Comparison of ENCODE assay signal across 1 cellular context in genomic region chr19:58575183-58576041, GRCh38.
TF ChIP-seq lines count a peak whose summit lies in the region.

No MANE protein-coding gene starts in this region.

TF ChIP-seq in HepG2, 621 proteins besides CTCF, POLR2A, EP300 and RAD21 (continued from another document and continues in another):
- TF ChIP-seq, protein P1, sequence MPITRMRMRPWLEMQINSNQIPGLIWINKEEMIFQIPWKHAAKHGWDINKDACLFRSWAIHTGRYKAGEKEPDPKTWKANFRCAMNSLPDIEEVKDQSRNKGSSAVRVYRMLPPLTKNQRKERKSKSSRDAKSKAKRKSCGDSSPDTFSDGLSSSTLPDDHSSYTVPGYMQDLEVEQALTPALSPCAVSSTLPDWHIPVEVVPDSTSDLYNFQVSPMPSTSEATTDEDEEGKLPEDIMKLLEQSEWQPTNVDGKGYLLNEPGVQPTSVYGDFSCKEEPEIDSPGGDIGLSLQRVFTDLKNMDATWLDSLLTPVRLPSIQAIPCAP (CRISPR knock-in tag; IDR thresholded peaks at IDR 0.05; ENCODE audit: low read depth) = no peak
- TF ChIP-seq ZNF607 (CRISPR knock-in tag; IDR thresholded peaks at IDR 0.05; ENCODE audit: borderline replicate concordance) (peak; percentile 46; the same call in 1 of the 2 replicates), RAD51 (IDR thresholded peaks at IDR 0.05; ENCODE audit: borderline replicate concordance) (no peak), SMC3 (IDR thresholded peaks at IDR 0.05; ENCODE audit: low read length) (no peak), ZNF224 (CRISPR knock-in tag; IDR thresholded peaks at IDR 0.05) (no peak), MAZ (IDR thresholded peaks at IDR 0.05; ENCODE audit: borderline replicate concordance, low read depth, low read length) (no peak), MAZ (CRISPR knock-in tag; IDR thresholded peaks at IDR 0.05; ENCODE audit: low read depth) (peak; percentile 80), KDM6A (CRISPR knock-in tag; IDR thresholded peaks at IDR 0.05; ENCODE audit: low read depth) (no peak), KLF16 (CRISPR knock-in tag; IDR thresholded peaks at IDR 0.05) (peak in 1 of 2 experiments; percentile 65; a peak in 1 of 4 replicates), ZSCAN5A (CRISPR knock-in tag; IDR thresholded peaks at IDR 0.05; ENCODE audit: borderline replicate concordance) (no peak; the same call in 1 of the 2 replicates), SMYD3 (CRISPR knock-in tag; IDR thresholded peaks at IDR 0.05) (no peak), KLF12 (CRISPR knock-in tag; IDR thresholded peaks at IDR 0.05; ENCODE audit: borderline replicate concordance) (peak; percentile 27; the same call in 1 of the 2 replicates), PRDM15 (CRISPR knock-in tag; IDR thresholded peaks at IDR 0.05) (no peak), ZFP41 (CRISPR knock-in tag; IDR thresholded peaks at IDR 0.05; ENCODE audit: borderline replicate concordance) (no peak), ZNF512 (CRISPR knock-in tag; IDR thresholded peaks at IDR 0.05) (peak; percentile 92; the same call in 1 of the 2 replicates), TGIF2 (CRISPR knock-in tag; IDR thresholded peaks at IDR 0.05) (0 out of 2 replicates have a peak, but pooled peaks have one; percentile 50), PCBP1 (IDR thresholded peaks at IDR 0.05; ENCODE audit: borderline replicate concordance, low read depth, low read length) (no peak), RBM22 (optimal IDR thresholded peaks at IDR 0.05; ENCODE audit: low read length) (no peak), ZFP37 (CRISPR knock-in tag; IDR thresholded peaks at IDR 0.05; ENCODE audit: borderline replicate concordance) (peak; percentile 82), DMAP1 (CRISPR knock-in tag; IDR thresholded peaks at IDR 0.05) (peak; percentile 42; the same call in 1 of the 2 replicates), DRAP1 (CRISPR knock-in tag; IDR thresholded peaks at IDR 0.05) (peak; percentile 65), ESRRA (CRISPR knock-in tag; IDR thresholded peaks at IDR 0.05; ENCODE audit: low read depth) (no peak; the same call in 1 of the 2 replicates), SP4 (CRISPR knock-in tag; IDR thresholded peaks at IDR 0.05) (peak; percentile 71; the same call in 1 of the 2 replicates), ZNF350 (CRISPR knock-in tag; IDR thresholded peaks at IDR 0.05; ENCODE audit: borderline replicate concordance, low read depth) (peak; percentile 82; the same call in 1 of the 2 replicates), YEATS4 (CRISPR knock-in tag; IDR thresholded peaks at IDR 0.05; ENCODE audit: borderline replicate concordance) (peak; percentile 75), SMAD1 (CRISPR knock-in tag; IDR thresholded peaks at IDR 0.05; ENCODE audit: borderline replicate concordance, low read depth) (0 out of 2 replicates have a peak, but pooled peaks have one; percentile 70), PPARG (CRISPR knock-in tag; conservative IDR thresholded peaks at IDR 0.05) (0 out of 2 replicates have a peak, but pooled peaks have one; percentile 14), ZSCAN30 (CRISPR knock-in tag; IDR thresholded peaks at IDR 0.05) (no peak), ZNF543 (CRISPR knock-in tag; IDR thresholded peaks at IDR 0.05) (0 out of 2 replicates have a peak, but pooled peaks have one; percentile 19), ZNF781 (CRISPR knock-in tag; IDR thresholded peaks at IDR 0.05; ENCODE audit: borderline replicate concordance, not compliant biosample characterization) (peak; percentile 55), MED8 (CRISPR knock-in tag; IDR thresholded peaks at IDR 0.05; ENCODE audit: insufficient replicate concordance) (no peak), SMARCC2 (IDR thresholded peaks at IDR 0.05) (no peak), SNAPC2 (CRISPR knock-in tag; IDR thresholded peaks at IDR 0.05) (no peak), ZFP36L2 (CRISPR knock-in tag; IDR thresholded peaks at IDR 0.05) (no peak), HNF1B (CRISPR knock-in tag; IDR thresholded peaks at IDR 0.05) (peak; percentile 74), PITX1 (CRISPR knock-in tag; IDR thresholded peaks at IDR 0.05) (peak; percentile 52; the same call in 1 of the 2 replicates), HNF4A (CRISPR knock-in tag; IDR thresholded peaks at IDR 0.05) (no peak; the same call in 1 of the 2 replicates), RNF2 (conservative IDR thresholded peaks at IDR 0.05; ENCODE audit: low read depth) (peak; percentile 76; the same call in 1 of the 2 replicates), ZNF501 (CRISPR knock-in tag; IDR thresholded peaks at IDR 0.05) (peak; percentile 91), GZF1 (CRISPR knock-in tag; IDR thresholded peaks at IDR 0.05) (no peak), PBX2 (CRISPR knock-in tag; IDR thresholded peaks at IDR 0.05) (no peak), TBX2 (CRISPR knock-in tag; IDR thresholded peaks at IDR 0.05; ENCODE audit: borderline replicate concordance) (peak; percentile 72), ZNF891 (CRISPR knock-in tag; IDR thresholded peaks at IDR 0.05) (no peak; the same call in none of the 2 replicates)
- TF ChIP-seq, protein P2, sequence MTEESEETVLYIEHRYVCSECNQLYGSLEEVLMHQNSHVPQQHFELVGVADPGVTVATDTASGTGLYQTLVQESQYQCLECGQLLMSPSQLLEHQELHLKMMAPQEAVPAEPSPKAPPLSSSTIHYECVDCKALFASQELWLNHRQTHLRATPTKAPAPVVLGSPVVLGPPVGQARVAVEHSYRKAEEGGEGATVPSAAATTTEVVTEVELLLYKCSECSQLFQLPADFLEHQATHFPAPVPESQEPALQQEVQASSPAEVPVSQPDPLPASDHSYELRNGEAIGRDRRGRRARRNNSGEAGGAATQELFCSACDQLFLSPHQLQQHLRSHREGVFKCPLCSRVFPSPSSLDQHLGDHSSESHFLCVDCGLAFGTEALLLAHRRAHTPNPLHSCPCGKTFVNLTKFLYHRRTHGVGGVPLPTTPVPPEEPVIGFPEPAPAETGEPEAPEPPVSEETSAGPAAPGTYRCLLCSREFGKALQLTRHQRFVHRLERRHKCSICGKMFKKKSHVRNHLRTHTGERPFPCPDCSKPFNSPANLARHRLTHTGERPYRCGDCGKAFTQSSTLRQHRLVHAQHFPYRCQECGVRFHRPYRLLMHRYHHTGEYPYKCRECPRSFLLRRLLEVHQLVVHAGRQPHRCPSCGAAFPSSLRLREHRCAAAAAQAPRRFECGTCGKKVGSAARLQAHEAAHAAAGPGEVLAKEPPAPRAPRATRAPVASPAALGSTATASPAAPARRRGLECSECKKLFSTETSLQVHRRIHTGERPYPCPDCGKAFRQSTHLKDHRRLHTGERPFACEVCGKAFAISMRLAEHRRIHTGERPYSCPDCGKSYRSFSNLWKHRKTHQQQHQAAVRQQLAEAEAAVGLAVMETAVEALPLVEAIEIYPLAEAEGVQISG (CRISPR knock-in tag; IDR thresholded peaks at IDR 0.05) = peak; percentile 64
- TF ChIP-seq, protein P3, sequence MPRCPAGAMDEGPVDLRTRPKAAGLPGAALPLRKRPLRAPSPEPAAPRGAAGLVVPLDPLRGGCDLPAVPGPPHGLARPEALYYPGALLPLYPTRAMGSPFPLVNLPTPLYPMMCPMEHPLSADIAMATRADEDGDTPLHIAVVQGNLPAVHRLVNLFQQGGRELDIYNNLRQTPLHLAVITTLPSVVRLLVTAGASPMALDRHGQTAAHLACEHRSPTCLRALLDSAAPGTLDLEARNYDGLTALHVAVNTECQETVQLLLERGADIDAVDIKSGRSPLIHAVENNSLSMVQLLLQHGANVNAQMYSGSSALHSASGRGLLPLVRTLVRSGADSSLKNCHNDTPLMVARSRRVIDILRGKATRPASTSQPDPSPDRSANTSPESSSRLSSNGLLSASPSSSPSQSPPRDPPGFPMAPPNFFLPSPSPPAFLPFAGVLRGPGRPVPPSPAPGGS (CRISPR knock-in tag; IDR thresholded peaks at IDR 0.05) = peak; percentile 62; the same call in 1 of the 2 replicates
- TF ChIP-seq, protein P4, sequence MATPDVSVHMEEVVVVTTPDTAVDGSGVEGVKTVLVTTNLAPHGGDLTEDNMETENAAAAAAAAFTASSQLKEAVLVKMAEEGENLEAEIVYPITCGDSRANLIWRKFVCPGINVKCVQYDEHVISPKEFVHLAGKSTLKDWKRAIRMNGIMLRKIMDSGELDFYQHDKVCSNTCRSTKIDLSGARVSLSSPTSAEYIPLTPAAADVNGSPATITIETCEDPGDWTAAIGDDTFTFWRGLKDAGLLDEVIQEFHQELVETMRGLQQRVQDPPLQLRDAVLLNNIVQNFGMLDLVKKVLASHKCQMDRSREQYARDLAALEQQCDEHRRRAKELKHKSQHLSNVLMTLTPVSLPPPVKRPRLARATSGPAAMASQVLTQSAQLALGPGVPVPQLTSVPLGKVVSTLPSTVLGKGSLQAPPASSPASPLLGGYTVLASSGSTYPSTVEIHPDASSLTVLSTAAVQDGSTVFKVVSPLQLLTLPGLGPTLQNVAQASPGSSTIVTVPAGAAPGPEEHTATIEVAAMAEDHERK (CRISPR knock-in tag; IDR thresholded peaks at IDR 0.05; ENCODE audit: low read depth) = peak; percentile 94
